Comparison of ENCODE assay signal across 8 cellular contexts in the genomic region with DNA sequence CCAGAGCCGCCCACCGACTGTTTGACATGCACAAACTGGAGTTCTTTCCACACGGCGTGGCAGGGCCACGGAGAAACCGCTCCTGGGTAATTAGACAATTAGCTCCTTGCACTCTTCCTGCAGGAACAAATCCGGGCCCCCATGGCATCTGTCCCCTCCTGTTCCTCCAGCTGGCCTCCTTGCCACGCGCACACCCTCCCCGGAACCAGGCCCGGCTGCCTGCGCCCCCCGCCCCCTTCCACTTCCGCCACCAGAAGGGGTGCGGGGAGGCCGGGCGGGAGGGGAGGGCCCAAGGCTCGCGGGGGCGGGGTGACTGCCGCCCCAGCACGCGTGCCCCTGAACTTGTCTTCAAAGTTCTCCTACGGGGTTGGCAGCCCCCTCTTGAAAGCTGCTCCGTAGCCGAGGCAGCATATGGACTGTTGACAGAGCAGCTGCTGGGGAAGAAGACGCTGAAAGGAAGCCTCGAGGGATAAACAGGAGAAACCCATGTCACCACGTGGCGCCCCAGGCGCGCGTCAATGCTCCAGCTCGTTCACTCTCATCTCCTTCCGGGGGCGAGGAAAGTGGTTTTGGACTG.
A peak's percentile ranks its signal among the peaks of the same experiment; 100 is the strongest.
DNase-seq lines count a peak whose midpoint lies in the region; ATAC-seq and TF ChIP-seq lines count a peak whose summit lies in the region.

No MANE protein-coding gene starts in this region.

- H2AFZ ChIP-seq in parathyroid adenoma = no peak overlapping the region

- no peak for TF ChIP-seq CTCF in parathyroid adenoma (IDR thresholded peaks at IDR 0.05)

- H3K9ac ChIP-seq in parathyroid adenoma = no peak overlapping the region

- H3K36me3 ChIP-seq in parathyroid adenoma (ENCODE audit: control insufficient read depth, insufficient read depth, low read length) = no peaks in the 10 kb centered on the region

- no peaks in the 10 kb centered on the region for H3K27me3 ChIP-seq in parathyroid adenoma (ENCODE audit: control insufficient read depth, insufficient read depth, low read length)

- H3K27ac ChIP-seq in parathyroid adenoma = no peak overlapping the region

- DNase-seq in D341Med (ENCODE audit: low spot score) (peak; percentile 88), NCI-H1436 treated with DMSO at 0.1 percent for 48 hours (lab: John Stamatoyannopoulos, UW) (peak; percentile 11), cerebellar cortex (ENCODE audit: low spot score) (peak; percentile 64), NCI-H1930 (lab: John Stamatoyannopoulos, UW) (no peak), H4 (ENCODE audit: low spot score) (no peak), putamen (ENCODE audit: low spot score) (no peak)

- H3K4me3 ChIP-seq in parathyroid adenoma (ENCODE audit: low read depth, low read length) = peak overlapping the region; percentile 7

- no peaks in the 10 kb centered on the region for H3K9me3 ChIP-seq in parathyroid adenoma (ENCODE audit: control insufficient read depth, low read length)

- H3K4me2 ChIP-seq in parathyroid adenoma (ENCODE audit: low read length) = peak overlapping the region; percentile 23

- H3K4me1 ChIP-seq in parathyroid adenoma = no peaks in the 10 kb centered on the region

- H3K79me2 ChIP-seq in parathyroid adenoma = no peaks in the 10 kb centered on the region

- ATAC-seq in HG02588 (IDR thresholded peaks at IDR 0.05; ENCODE audit: unreplicated experiment) = no peak

Comparison
In these comparisons a context has a peak if more than half of its experiments do, and no peak if none do; other contexts are left out.
1. DNase-seq: peak in D341Med (single experiment), NCI-H1436 treated with DMSO at 0.1 percent for 48 hours (single experiment) and cerebellar cortex (single experiment); none in NCI-H1930 (0 of 2), H4 (single experiment) and putamen (single experiment).